8 cellular contexts compared by ENCODE assay signal in the genomic region with DNA sequence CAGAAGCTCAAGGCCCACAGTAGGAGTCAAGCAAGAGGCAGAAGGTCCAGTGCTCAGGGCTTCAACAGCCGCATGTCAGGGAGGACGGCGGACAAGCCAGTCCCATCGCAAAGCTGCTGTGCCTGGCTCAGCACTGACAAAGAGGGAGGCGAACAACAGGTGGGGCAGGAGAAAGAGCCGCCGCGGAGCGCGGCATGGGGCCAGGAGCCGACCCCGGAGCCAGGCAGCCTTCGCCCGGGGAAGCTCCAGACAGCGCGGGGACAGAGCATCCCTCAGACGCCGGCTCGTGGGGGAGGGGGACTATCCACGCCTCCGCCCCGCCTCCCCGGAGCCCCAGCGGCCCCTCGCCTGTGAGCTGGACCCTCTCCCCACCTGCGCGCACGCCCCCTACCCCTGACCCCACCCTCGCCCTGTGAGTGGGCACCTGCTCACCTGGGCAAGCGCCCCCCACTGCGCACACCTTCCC. TPM values are rescaled to one million over a fixed set of nuclear protein-coding genes. Genes with fewer than 3 reads are reported as not detected.
DNase-seq lines count a peak whose midpoint lies in the region; ATAC-seq and TF ChIP-seq lines count a peak whose summit lies in the region.

No MANE protein-coding gene starts in this region.

- POLR2A ChIA-PET in AG04449 (lab: Yijun Ruan, JAX): interaction anchor here (0.6 to 1.3 kb wide), 2 partner anchors 161 to 1124 kb away, joined by 3 read pairs; no protein-coding TSS in a partner anchor
- POLR2A ChIA-PET in Panc1 (lab: Charles Lee): interaction anchor here (0.6 kb wide), 1 partner anchor 218 kb away, joined by 6 read pairs; no protein-coding TSS in a partner anchor

- CTCF ChIA-PET in AG04449 (lab: Yijun Ruan, JAX) (interaction anchor here (0.9 to 1.6 kb wide), 3 partner anchors 9 to 28 kb away, joined by 3 to 5 read pairs (median 3); no protein-coding TSS in a partner anchor), Panc1 (lab: Charles Lee) (interaction anchor here (1.1 kb wide), 1 partner anchor 132 kb away, joined by 3 read pairs; no protein-coding TSS in a partner anchor)

- TF ChIP-seq CTCF in AG04449 (IDR thresholded peaks at IDR 0.05; ENCODE audit: insufficient read depth, low read length, missing control alignments) (no peak), Panc1 (IDR thresholded peaks at IDR 0.05) (no peak), gastrocnemius medialis (IDR thresholded peaks at IDR 0.05 in 4 of 5, conservative IDR thresholded peaks at IDR 0.05 in 1 of 5) (no peak)

- H3K79me2 ChIP-seq in GM23248 (ENCODE audit: insufficient read depth): no peaks in the 10 kb centered on the region

- peak; percentile 43 for ATAC-seq in Panc1
- ATAC-seq in gastrocnemius medialis: peak in 1 of 2 donors; percentile 16
- no peak for ATAC-seq in GM21390 (IDR thresholded peaks at IDR 0.05; ENCODE audit: unreplicated experiment)
- ATAC-seq in GM18858 (IDR thresholded peaks at IDR 0.05; ENCODE audit: unreplicated experiment): no peak

- no peaks in the 10 kb centered on the region for H3K9me2 ChIP-seq in GM23248 (ENCODE audit: insufficient read depth)

- 0 out of 2 replicates have a peak, but pooled peaks cover 4% of the 10 kb centered on the region for H3K4me1 ChIP-seq in GM23248 (ENCODE audit: insufficient read depth)
- peaks cover 28% of the 10 kb centered on the region for H3K4me1 ChIP-seq in Panc1 (ENCODE audit: control insufficient read depth, insufficient read depth, low read length)
- H3K4me1 ChIP-seq in gastrocnemius medialis: peaks cover 18 to 22% of the 10 kb centered on the region in 2 donors

- intact Hi-C loops in Panc1 (cut with micrococcal nuclease; ENCODE audit: unreplicated experiment): no loop called here
- intact Hi-C loops in gastrocnemius medialis (cut with DNase I; ENCODE audit: low total_unique reads): loop anchor here (5.0 kb wide), 1 partner anchor 339 kb away; no protein-coding TSS in a partner anchor

- 0 out of 2 replicates have a peak overlapping the region, but pooled peaks have one; percentile 5 for H3K27ac ChIP-seq in GM23248
- peak overlapping the region; percentile 60 for H3K27ac ChIP-seq in Panc1 (ENCODE audit: low read length)
- H3K27ac ChIP-seq in adipose tissue (ENCODE audit: low read depth, low read length): peak overlapping the region; percentile 52
- peak overlapping the region; percentile 75 to 87 (median 84) for H3K27ac ChIP-seq in gastrocnemius medialis

- no TSS peak for BruUV-seq in Panc1 (replicated peaks; lab: Mats Ljungman, UMichigan)

- H3F3A ChIP-seq in GM23248 (ENCODE audit: insufficient read depth): 0 out of 2 replicates have a peak, but pooled peaks cover 4% of the 10 kb centered on the region

- WGBS in GM23248 (ENCODE audit: low coverage in 1 of 2, low lambda C conversion rate in 2 of 2, missing lambda C conversion rate in 2 of 2), 2 experiments: 2 to 3% methylated on average over 17 to 24 of the region's 31 CpGs
- WGBS in adipose tissue, 3 donors: 1 to 4% (median 3%) methylated on average over 13 to 31 of the region's 31 CpGs

- DNase-seq in AG04449 (ENCODE audit: low read depth, low spot score): no peak
- DNase-seq in GM23248: peak; percentile 53
- DNase-seq in Panc1 (ENCODE audit: low read depth, low spot score): no peak
- DNase-seq in hepatic stellate cell (ENCODE audit: low spot score): peak; percentile 43
- no peak for DNase-seq in gastrocnemius medialis

- peak overlapping the region; percentile 100 for H2AFZ ChIP-seq in GM23248

- H3K9me3 ChIP-seq in GM23248 (ENCODE audit: low read depth) (no peaks in the 10 kb centered on the region), Panc1 (ENCODE audit: control insufficient read depth, insufficient read depth, low read depth, low read length) (peaks cover 7% of the 10 kb centered on the region; the same call in 1 of the 2 replicates), gastrocnemius medialis (no peaks in the 10 kb centered on the region)

- H3K4me3 ChIP-seq in AG04449 (ENCODE audit: low read depth, low read length) (peak overlapping the region; percentile 97), GM23248 (peak overlapping the region; percentile 92), Panc1 (ENCODE audit: low read depth in 2 of 2, low read length in 2 of 2) (peak overlapping the region; percentile 85 to 87), gastrocnemius medialis (peak overlapping the region; percentile 68 to 92 (median 74))

- TF ChIP-seq POLR2A in gastrocnemius medialis (IDR thresholded peaks at IDR 0.05): no peak

- H3K27me3 ChIP-seq in GM23248 (replicated peaks; ENCODE audit: insufficient read depth) (no peaks in the 10 kb centered on the region), Panc1 (ENCODE audit: control insufficient read depth, insufficient read depth, low read length) (no peaks in the 10 kb centered on the region), gastrocnemius medialis (no peaks in the 10 kb centered on the region)

- in situ Hi-C loops in GM23248 (cut with MboI): no loop called here
- in situ Hi-C loops in Panc1 (cut with HindIII; ENCODE audit: low pct_unique_long_range_greater_than_20kb, low sequenced_read_pairs): no loop called here
- in situ Hi-C loops in gastrocnemius medialis (cut with MboI; ENCODE audit: low sequenced_read_pairs in 4 of 4): no loop called here

- H4K20me1 ChIP-seq in GM23248 (ENCODE audit: insufficient read depth): no peaks in the 10 kb centered on the region

- peak overlapping the region; percentile 83; the same call in 1 of the 2 replicates for H3K9ac ChIP-seq in GM23248

- peak overlapping the region; percentile 92 for H3K4me2 ChIP-seq in GM23248 (ENCODE audit: unreplicated experiment)

- H3K36me3 ChIP-seq in GM23248 (ENCODE audit: low read depth) (peaks cover 5% of the 10 kb centered on the region; the same call in 1 of the 2 replicates), Panc1 (ENCODE audit: control insufficient read depth, insufficient read depth, low read length) (peaks cover 2% of the 10 kb centered on the region), gastrocnemius medialis (peaks cover 0 to 14% of the 10 kb centered on the region in 2 donors)

RNA-seq across cellular contexts. Expression of a gene that starts 0.4 kb away (rescaled TPM):
- 13.6 and 14.7 TPM in 2 replicates for total RNA-seq in GM23248 (2014; rRNA removed; shearing (Covaris generic))
- polyA plus RNA-seq in GM23248 (2016; fragmentation: Nextera tagmentation; extraction: Ambion mirVana): 15.7 and 17.2 TPM in 2 replicates
- total RNA-seq in Panc1 (2021; ENCODE audit: unreplicated experiment): 356 TPM
- 397 TPM for polyA plus RNA-seq in Panc1 (2012; ENCODE audit: insufficient read length)
- polyA plus RNA-seq in adipose tissue: 10 to 100 TPM; 12.9 to 31.4 (median 15.5) TPM
- 1 to 10 TPM; 2.5 to 7.3 (median 5.9) TPM for total RNA-seq in gastrocnemius medialis

RNA-seq across cellular contexts. Expression of a gene that starts 5.2 kb away (rescaled TPM):
- 50.4 and 64.4 TPM in 2 replicates for total RNA-seq in GM23248 (2014; rRNA removed; shearing (Covaris generic))
- 38.4 and 42.0 TPM in 2 replicates for polyA plus RNA-seq in GM23248 (2016; fragmentation: Nextera tagmentation; extraction: Ambion mirVana)
- 76.1 TPM for total RNA-seq in Panc1 (2021; ENCODE audit: unreplicated experiment)
- 69.6 TPM for polyA plus RNA-seq in Panc1 (2012; ENCODE audit: insufficient read length)
- 10 to 100 TPM; 30.6 to 40.6 (median 35.9) TPM for polyA plus RNA-seq in adipose tissue
- total RNA-seq in gastrocnemius medialis: 10 to 100 TPM; 10.5 to 27.1 (median 16.0) TPM

Comparison
In these comparisons a context has a peak if more than half of its experiments do, and no peak if none do; other contexts are left out.
1. DNase-seq: peak in GM23248 (single experiment) and hepatic stellate cell (single experiment); none in AG04449 (single experiment), Panc1 (single experiment) and gastrocnemius medialis (0 of 2).
2. H3K27ac ChIP-seq: peak in every context shown above with its lines; median percentile 84 in gastrocnemius medialis; 60 in Panc1; 52 in adipose tissue; 5 in GM23248.
3. RNA of a gene that starts 0.4 kb away (total RNA-seq): 356 TPM in Panc1 (single experiment); 13.6 to 14.7 TPM in GM23248 and 2.5 to 7.3 TPM in gastrocnemius medialis; every median in the first group is over 10 times any median in the second.
4. Peak in every context shown above with its lines, with median percentiles within 50 percentile points of each other: H3K4me3 ChIP-seq.